In the genomic region with DNA sequence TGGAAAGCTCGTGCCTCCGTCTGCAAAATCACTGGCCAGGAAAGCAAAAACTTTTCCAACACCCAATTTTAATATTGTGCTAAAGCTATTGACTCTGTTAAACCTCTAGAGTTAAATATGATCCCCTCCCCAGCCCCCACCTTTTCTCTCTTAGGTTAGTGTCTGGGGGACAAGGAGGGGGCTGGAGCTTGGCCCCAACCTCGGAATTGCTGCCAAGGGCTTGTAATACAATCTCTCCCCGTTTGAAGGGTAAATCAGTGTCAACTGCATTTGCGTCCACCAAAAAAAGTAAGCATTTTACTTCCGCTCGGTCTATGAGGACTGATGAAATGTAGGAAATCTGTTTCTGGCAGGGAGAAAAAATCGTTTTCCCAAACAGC, we compare ENCODE assay signal across 8 cellular contexts.
DNase-seq lines count a peak whose midpoint lies in the region; ATAC-seq and TF ChIP-seq lines count a peak whose summit lies in the region.

A gene (plus strand): TSS at position 292 of the 380 bp plus-strand sequence. CDS start 8,259 bp downstream, outside the sequence.

- H3K9me3 ChIP-seq in duodenal mucosa (ENCODE audit: control insufficient read depth in 1 of 2, low read length in 2 of 2) = no peaks in the 10 kb centered on the region

- TF ChIP-seq CTCF in nephron progenitor cell (IDR thresholded peaks at IDR 0.05) = no peak

- no peak within 1 kb of the TSS for H3K27ac ChIP-seq in duodenal mucosa (ENCODE audit: low read depth, low read length)

- H3K4me1 ChIP-seq in duodenal mucosa (ENCODE audit: control insufficient read depth in 1 of 2, insufficient read depth in 2 of 2, low read length in 2 of 2) = peaks cover 0 to 3% of the 10 kb centered on the region in 2 donors

- H3K27me3 ChIP-seq in duodenal mucosa (ENCODE audit: control insufficient read depth in 1 of 2, insufficient read depth in 2 of 2, low read length in 2 of 2) = peaks cover 3 to 5% of the 10 kb centered on the region in 2 donors

- no peaks in the 10 kb centered on the region for H3K36me3 ChIP-seq in duodenal mucosa (ENCODE audit: control insufficient read depth in 1 of 2, insufficient read depth in 2 of 2, low read length in 2 of 2)

- no peaks in the 10 kb centered on the region for H3K9me3 Mint-ChIP-seq in nephron progenitor cell

- H3K9ac ChIP-seq in duodenal mucosa (ENCODE audit: low read depth in 1 of 2, low read length in 2 of 2) = peak within 1 kb of the TSS; percentile 16 to 63

- peaks cover 5% of the 10 kb centered on the region for H3K27me3 Mint-ChIP-seq in nephron progenitor cell (ENCODE audit: low read depth, poor library complexity)

- H3K4me3 ChIP-seq in duodenal mucosa (ENCODE audit: low read depth in 1 of 2, low read length in 2 of 2) = peak within 1 kb of the TSS; percentile 73 to 85

- peak within 1 kb of the TSS; percentile 89 for H3K4me3 Mint-ChIP-seq in nephron progenitor cell

- ATAC-seq in GM19397 (IDR thresholded peaks at IDR 0.05; ENCODE audit: unreplicated experiment) = peak; percentile 27
- ATAC-seq in HG03135 (IDR thresholded peaks at IDR 0.05; ENCODE audit: unreplicated experiment) = peak; percentile 18
- ATAC-seq in HG03196 (IDR thresholded peaks at IDR 0.05; ENCODE audit: unreplicated experiment) = no peak

- peaks cover 33% of the 10 kb centered on the region for H3K4me1 Mint-ChIP-seq in nephron progenitor cell

- H3K36me3 Mint-ChIP-seq in nephron progenitor cell (ENCODE audit: low read depth) = no peaks in the 10 kb centered on the region

- peak; percentile 18 for DNase-seq in nephron progenitor cell
- no peak for DNase-seq in NCI-H2196 (lab: John Stamatoyannopoulos, UW; ENCODE audit: unreplicated experiment)
- no peak for DNase-seq in superior temporal gyrus (ENCODE audit: extremely low spot score)
- no peak for DNase-seq in dedifferentiated amniotic fluid mesenchymal stem cell (ENCODE audit: extremely low spot score)

- peak within 1 kb of the TSS; percentile 95 for H3K27ac Mint-ChIP-seq in nephron progenitor cell
